12 cellular contexts compared by ENCODE assay signal in genomic region chr2:42009657-42010580, GRCh38. TPM values are rescaled to one million over a fixed set of nuclear protein-coding genes. Genes with fewer than 3 reads are reported as not detected.
DNase-seq lines count a peak whose midpoint lies in the region; ATAC-seq and TF ChIP-seq lines count a peak whose summit lies in the region.
"Had no signal": no experiment of that assay in that cellular context is flagged by ENCODE, and none has a peak within 500 bp of the region (broad histone marks: within the 10 kb centered on the region; RNA-seq: fewer than 3 reads in every experiment).

No MANE protein-coding gene starts in this region.

- no peak overlapping the region for H3K9ac ChIP-seq in OCI-LY3 (ENCODE audit: low read length)

- H3K36me3 ChIP-seq in ACC112 (ENCODE audit: insufficient read depth, low read length): no peaks in the 10 kb centered on the region
- H3K36me3 ChIP-seq in OCI-LY3 (replicated peaks; ENCODE audit: low read depth, low read length): no peaks in the 10 kb centered on the region
- H3K36me3 ChIP-seq: esophagus muscularis mucosa had no signal

- no peaks in the 10 kb centered on the region for H3K9me3 ChIP-seq in OCI-LY3 (ENCODE audit: insufficient read depth, low read length)
- H3K9me3 ChIP-seq: esophagus muscularis mucosa had no signal

- H3K79me2 ChIP-seq in ACC112 (ENCODE audit: control insufficient read depth, insufficient read depth, low read length, unreplicated experiment) (no peaks in the 10 kb centered on the region), OCI-LY3 (ENCODE audit: low read length) (no peaks in the 10 kb centered on the region)

- H3K27me3 ChIP-seq in ACC112 (ENCODE audit: insufficient read depth, low read length) (0 out of 2 replicates have a peak, but pooled peaks cover 4% of the 10 kb centered on the region), OCI-LY3 (ENCODE audit: low read depth, low read length) (no peaks in the 10 kb centered on the region)
- H3K27me3 ChIP-seq: esophagus muscularis mucosa had no signal

- no peak for TF ChIP-seq CTCF in OCI-LY3 (IDR thresholded peaks at IDR 0.05; ENCODE audit: low read depth, low read length)

- H3K27ac ChIP-seq in ACC112 (ENCODE audit: low read depth, low read length) (0 out of 2 replicates have a peak overlapping the region, but pooled peaks have one; percentile 34), OCI-LY3 (ENCODE audit: low read length) (no peak overlapping the region)
- H3K27ac ChIP-seq: esophagus muscularis mucosa had no signal

- ATAC-seq in GM18907 (IDR thresholded peaks at IDR 0.05; ENCODE audit: unreplicated experiment): peak; percentile 67
- peak; percentile 36 for ATAC-seq in left lobe of liver
- no peak for ATAC-seq in GM18498 (IDR thresholded peaks at IDR 0.05; ENCODE audit: unreplicated experiment)
- ATAC-seq in HG03469 (IDR thresholded peaks at IDR 0.05; ENCODE audit: unreplicated experiment): no peak
- no peak for ATAC-seq in HG03460 (IDR thresholded peaks at IDR 0.05; ENCODE audit: unreplicated experiment)

- 0 out of 2 replicates have a peak overlapping the region, but pooled peaks have one; percentile 2 for H3K4me2 ChIP-seq in OCI-LY3 (ENCODE audit: low read length)

- H2AFZ ChIP-seq in ACC112 (ENCODE audit: low read length, unreplicated experiment) (peak overlapping the region; percentile 16), OCI-LY3 (ENCODE audit: low read depth, low read length) (no peak overlapping the region; the same call in 1 of the 2 replicates)

- peak overlapping the region; percentile 60 for H3K4me3 ChIP-seq in ACC112 (ENCODE audit: low read depth, low read length)
- H3K4me3 ChIP-seq in OCI-LY3 (ENCODE audit: low read length): no peak overlapping the region
- H3K4me3 ChIP-seq: esophagus muscularis mucosa had no signal

- DNase-seq in left lobe of liver (ENCODE audit: low spot score) (no peak), T-helper 9 cell (no peak)
- DNase-seq: DMS79, NCI-H2081 treated with DMSO at 0.1 percent for 48 hours, SW 1271 had no signal

- H3K4me1 ChIP-seq in ACC112 (ENCODE audit: control insufficient read depth, insufficient read depth, low read length, unreplicated experiment): peaks cover 14% of the 10 kb centered on the region
- H3K4me1 ChIP-seq in OCI-LY3 (ENCODE audit: low read length): no peaks in the 10 kb centered on the region

- H4K20me1 ChIP-seq in OCI-LY3 (ENCODE audit: insufficient read depth, low read length): no peaks in the 10 kb centered on the region

RNA-seq across cellular contexts. Expression of gene PKDCC, which starts 37.9 kb away (rescaled TPM):
- 14.2 TPM for total RNA-seq in left lobe of liver

Comparison
In these comparisons a context has a peak if more than half of its experiments do, and no peak if none do; other contexts are left out.
1. ATAC-seq: peak in GM18907 (single experiment) and left lobe of liver (single experiment); none in GM18498 (single experiment), HG03469 (single experiment) and HG03460 (single experiment).